In genomic region chr6:105345506-105345905, GRCh38 we compare ENCODE assay signal across 15 cellular contexts. TPM values are rescaled to one million over a fixed set of nuclear protein-coding genes. Genes with fewer than 3 reads are reported as not detected.
DNase-seq lines count a peak whose midpoint lies in the region; ATAC-seq lines count a peak whose summit lies in the region.
"Had no signal": no experiment of that assay in that cellular context is flagged by ENCODE, and none has a peak within 500 bp of the region (broad histone marks: within the 10 kb centered on the region; RNA-seq: fewer than 3 reads in every experiment).

No MANE protein-coding gene starts in this region.

- no peak overlapping the region for H2AFZ ChIP-seq in mesenchymal stem cell (ENCODE audit: low read depth, low read length)
- H2AFZ ChIP-seq in Karpas-422 (ENCODE audit: low read length), result no peak overlapping the region

- H3K9me2 ChIP-seq in Karpas-422 (replicated peaks; ENCODE audit: insufficient read depth, low read length), result no peaks in the 10 kb centered on the region

- H3K4me3 ChIP-seq in mesenchymal stem cell (ENCODE audit: insufficient read depth in 1 of 2, low read depth in 1 of 2, low read length in 2 of 2) (no peak overlapping the region), Karpas-422 (ENCODE audit: low read length) (no peak overlapping the region)
- H3K4me3 ChIP-seq: body of pancreas had no signal

- H2BK5ac ChIP-seq in mesenchymal stem cell (ENCODE audit: low read depth, low read length, poor library complexity, severe bottlenecking), result no peak overlapping the region

- no peak for ATAC-seq in GM19351 (IDR thresholded peaks at IDR 0.05; ENCODE audit: unreplicated experiment)
- ATAC-seq: body of pancreas; naive thymus-derived CD4-positive, alpha-beta T cell had no signal

- H3K4me1 ChIP-seq in mesenchymal stem cell (ENCODE audit: control insufficient read depth, insufficient read depth, low read depth, low read length) (peaks cover 2% of the 10 kb centered on the region), Karpas-422 (ENCODE audit: low read length) (no peaks in the 10 kb centered on the region)
- H3K4me1 ChIP-seq: body of pancreas had no signal

- H2BK15ac ChIP-seq in mesenchymal stem cell (ENCODE audit: low read depth, poor library complexity, severe bottlenecking), result no peak overlapping the region

- H4K8ac ChIP-seq in mesenchymal stem cell (ENCODE audit: low read length), result no peak overlapping the region

- no peaks in the 10 kb centered on the region for H3K9me3 ChIP-seq in mesenchymal stem cell (ENCODE audit: control insufficient read depth, low read length)
- H3K9me3 ChIP-seq in Karpas-422 (ENCODE audit: low read length), result no peaks in the 10 kb centered on the region
- H3K9me3 ChIP-seq: BE2C, body of pancreas had no signal

- H4K91ac ChIP-seq in mesenchymal stem cell (ENCODE audit: low read length), result no peak overlapping the region

- H3K18ac ChIP-seq in mesenchymal stem cell (ENCODE audit: low read depth in 1 of 2, low read length in 2 of 2), result no peak overlapping the region

- H3K14ac ChIP-seq in mesenchymal stem cell (ENCODE audit: low read length in 2 of 2), result no peak overlapping the region

- H3K4me2 ChIP-seq in mesenchymal stem cell (ENCODE audit: low read length, poor library complexity, severe bottlenecking) (no peak overlapping the region), Karpas-422 (ENCODE audit: low read depth, low read length, poor library complexity, severe bottlenecking) (no peak overlapping the region)

- H3K27me3 ChIP-seq in mesenchymal stem cell (ENCODE audit: control insufficient read depth in 1 of 2, insufficient read depth in 1 of 2, low read length in 2 of 2) (no peaks in the 10 kb centered on the region), Karpas-422 (ENCODE audit: low read length) (no peaks in the 10 kb centered on the region)
- H3K27me3 ChIP-seq: BE2C, body of pancreas had no signal

- H3K36me3 ChIP-seq in mesenchymal stem cell (ENCODE audit: control insufficient read depth in 1 of 2, insufficient read depth in 2 of 2, low read depth in 1 of 2, low read length in 2 of 2) (peaks cover 0 to 22% of the 10 kb centered on the region in 2 experiments), Karpas-422 (ENCODE audit: insufficient read depth, low read length) (no peaks in the 10 kb centered on the region; the same call in 1 of the 2 replicates)

- 59% methylated on average over 4 of the region's 4 CpGs for WGBS in mesenchymal stem cell

- no peak overlapping the region for H2AK5ac ChIP-seq in mesenchymal stem cell (ENCODE audit: low read length, severe bottlenecking)

- no peak overlapping the region for H2BK12ac ChIP-seq in mesenchymal stem cell (ENCODE audit: low read length in 2 of 2)

- no peak overlapping the region for H2BK120ac ChIP-seq in mesenchymal stem cell (ENCODE audit: low read depth, low read length)

- H3K9ac ChIP-seq in mesenchymal stem cell (ENCODE audit: low read length), result no peak overlapping the region
- no peak overlapping the region for H3K9ac ChIP-seq in Karpas-422 (ENCODE audit: low read length)

- no peak overlapping the region for H3K4ac ChIP-seq in mesenchymal stem cell (ENCODE audit: low read depth in 1 of 2, low read length in 2 of 2)

- no peak overlapping the region for H3K23ac ChIP-seq in mesenchymal stem cell (ENCODE audit: low read length in 2 of 2)

- H3K79me2 ChIP-seq in Karpas-422 (ENCODE audit: low read length), result no peaks in the 10 kb centered on the region

- peak; percentile 40 for DNase-seq in RPMI7951 (ENCODE audit: low read depth)
- DNase-seq in epithelial cell of prostate (ENCODE audit: low read depth, low spot score), result no peak
- DNase-seq in mesenchymal stem cell, result peak; percentile 6
- no peak for DNase-seq in Karpas-422
- no peak for DNase-seq in NCI-H748 treated with DMSO at 0.1 percent for 48 hours (lab: John Stamatoyannopoulos, UW)
- DNase-seq: activated CD4-positive, alpha-beta T cell treated with anti-CD3 and anti-CD28 coated beads, Interleukin-2, amount 50 U/mL, for 1 hour; activated T-cell treated with anti-CD3 and anti-CD28 coated beads for 4 hours; BE2C; body of pancreas; naive thymus-derived CD4-positive, alpha-beta T cell; NCI-H2029; NCI-H510A; stimulated activated CD4-positive, alpha-beta T cell treated with anti-CD3 and anti-CD28 coated beads, Interleukin-15, amount 100 ng/mL, for 24 hours had no signal

- H3K79me1 ChIP-seq in mesenchymal stem cell (replicated peaks; ENCODE audit: low read length, poor library complexity, severe bottlenecking), result no peaks in the 10 kb centered on the region

- H3K27ac ChIP-seq in epithelial cell of prostate (peak overlapping the region; percentile 64), mesenchymal stem cell (ENCODE audit: low read length, poor library complexity, severe bottlenecking) (no peak overlapping the region), temporal lobe (ENCODE audit: low read depth, low read length) (peak overlapping the region; percentile 55), Karpas-422 (ENCODE audit: low read length) (no peak overlapping the region)

- H4K20me1 ChIP-seq in Karpas-422 (ENCODE audit: insufficient read depth, low read depth, low read length), result no peaks in the 10 kb centered on the region

RNA-seq across cellular contexts. Expression of gene PREP, which starts 57.4 kb away (rescaled TPM):
- 23.6 and 26.1 TPM in 2 replicates for total RNA-seq in RPMI7951 (2014; rRNA removed; shearing (Covaris generic))
- polyA plus RNA-seq in mesenchymal stem cell (2013, experiment 1 of 2), result 26.7 TPM
- polyA plus RNA-seq in mesenchymal stem cell (2013, experiment 2 of 2), result 27.1 TPM
- 41.6 TPM for total RNA-seq in temporal lobe
- total RNA-seq in Karpas-422 (2014; rRNA removed; shearing (Covaris generic); ENCODE audit: low replicate concordance), result 13.2 and 18.4 TPM in 2 replicates

Comparison
In these comparisons a context has a peak if more than half of its experiments do, and no peak if none do; other contexts are left out.
1. DNase-seq: peak in RPMI7951 (single experiment) and mesenchymal stem cell (single experiment); none in epithelial cell of prostate (single experiment), Karpas-422 (single experiment) and NCI-H748 treated with DMSO at 0.1 percent for 48 hours (single experiment).
2. H3K27ac ChIP-seq: peak in epithelial cell of prostate (single experiment) and temporal lobe (single experiment); none in mesenchymal stem cell (single experiment) and Karpas-422 (single experiment).